ENCODE assay signal across 8 cellular contexts in the genomic region with DNA sequence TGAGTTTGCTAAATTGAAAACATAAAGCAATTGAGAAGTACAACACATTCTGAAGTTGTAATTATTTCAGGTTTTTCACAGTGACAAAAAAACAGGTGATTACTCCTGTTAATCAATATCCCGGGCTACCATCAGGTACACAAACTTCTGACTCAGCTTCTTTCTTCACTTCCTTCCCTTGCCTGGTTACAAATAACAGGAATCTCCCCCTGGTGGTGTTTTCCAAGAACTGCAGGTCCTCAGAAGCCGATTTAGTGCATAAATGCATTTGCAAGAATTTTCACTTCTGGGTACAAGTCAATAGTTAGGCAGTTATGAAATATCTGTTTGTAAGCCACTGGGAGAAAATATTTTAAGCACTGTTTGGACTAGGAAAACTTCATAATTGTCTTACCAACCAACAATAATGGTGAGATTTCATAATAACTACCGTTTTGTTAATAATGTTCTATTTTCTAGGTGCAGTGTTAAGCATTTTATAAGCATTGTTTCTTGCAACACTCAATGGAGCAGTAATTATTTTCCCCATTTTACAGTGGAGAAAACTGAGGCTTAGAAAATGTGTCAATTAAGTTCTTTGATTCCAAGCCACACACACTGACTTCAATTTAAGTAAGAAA. TPM values are rescaled to one million over a fixed set of nuclear protein-coding genes. Genes with fewer than 3 reads are reported as not detected.
DNase-seq lines count a peak whose midpoint lies in the region; ATAC-seq and TF ChIP-seq lines count a peak whose summit lies in the region.

No MANE protein-coding gene starts in this region.

- intact Hi-C loops in heart left ventricle (cut with DNase I) = loop anchor here in 9 of 10 donors (1.0 to 10.0 kb wide), 7 partner anchors 75 to 262 kb away; a partner anchor contains a TSS

- DNase-seq in A172 (ENCODE audit: low spot score) (peak; percentile 83), NCI-H1105 treated with DMSO at 0.1 percent for 48 hours (lab: John Stamatoyannopoulos, UW) (peak; percentile 73), SKM-1 (lab: John Stamatoyannopoulos, UW; ENCODE audit: unreplicated experiment) (peak; percentile 90), heart left ventricle (peak in 4 of 5 donors; percentile 53 to 74 (median 64)), putamen (ENCODE audit: low spot score) (peak; percentile 85)
- peak in 1 of 2 donors; percentile 70 for DNase-seq in activated naive CD4-positive, alpha-beta T cell treated with anti-CD3 and anti-CD28 coated beads, Interleukin-2, amount 50 U/mL, for 72 hours (ENCODE audit: low spot score in 2 of 2)

- TF ChIP-seq CTCF in heart left ventricle (IDR thresholded peaks at IDR 0.05) = peak; percentile 86 to 96 (median 90)

- no peak overlapping the region for H3K27ac ChIP-seq in heart left ventricle

- no peaks in the 10 kb centered on the region for H3K9me3 Mint-ChIP-seq in activated naive CD4-positive, alpha-beta T cell treated with anti-CD3 and anti-CD28 coated beads, Interleukin-2, amount 50 U/mL, for 72 hours

- H3K36me3 ChIP-seq in heart left ventricle = peaks cover 0 to 75% (median 49%) of the 10 kb centered on the region in 9 donors

- H3K9me3 ChIP-seq in heart left ventricle = no peaks in the 10 kb centered on the region

- no peak overlapping the region for H3K27ac Mint-ChIP-seq in activated naive CD4-positive, alpha-beta T cell treated with anti-CD3 and anti-CD28 coated beads, Interleukin-2, amount 50 U/mL, for 72 hours

- no peak for TF ChIP-seq POLR2A in heart left ventricle (IDR thresholded peaks at IDR 0.05)

- no peaks in the 10 kb centered on the region for H3K36me3 Mint-ChIP-seq in activated naive CD4-positive, alpha-beta T cell treated with anti-CD3 and anti-CD28 coated beads, Interleukin-2, amount 50 U/mL, for 72 hours

- H3K4me3 ChIP-seq in heart left ventricle = no peak overlapping the region

- peaks cover 0 to 16% (median 0%) of the 10 kb centered on the region in 12 donors for H3K4me1 ChIP-seq in heart left ventricle

- H3K27me3 ChIP-seq in heart left ventricle = no peaks in the 10 kb centered on the region

- ATAC-seq in GM18517 (IDR thresholded peaks at IDR 0.05; ENCODE audit: unreplicated experiment) (peak; percentile 64), heart left ventricle (peak in 3 of 4 donors; percentile 49 to 75 (median 70)), GM21576 (IDR thresholded peaks at IDR 0.05; ENCODE audit: unreplicated experiment) (no peak)
- peak; percentile 53 to 72 for ATAC-seq in activated naive CD4-positive, alpha-beta T cell treated with anti-CD3 and anti-CD28 coated beads, Interleukin-2, amount 50 U/mL, for 72 hours

- 22 to 27% (median 23%) methylated on average over 3 of the region's 3 CpGs for WGBS in heart left ventricle, 4 donors

RNA-seq across cellular contexts. Expression of a gene that starts 12.4 kb away (rescaled TPM):
- 15.7 and 20.0 TPM in 2 replicates for total RNA-seq in A172 (2014; rRNA removed; shearing (Covaris generic))
- 10 to 100 TPM; 22.8 to 44.9 TPM for total RNA-seq in activated naive CD4-positive, alpha-beta T cell treated with anti-CD3 and anti-CD28 coated beads, Interleukin-2, amount 50 U/mL, for 72 hours
- 1 to 10 TPM; 4.4 to 7.2 (median 5.2) TPM for total RNA-seq in heart left ventricle
- polyA plus RNA-seq in heart left ventricle = 1 to 10 TPM; 1.8 to 5.0 TPM
